1 cellular context compared by ENCODE assay signal in genomic region chr11:118792642-118793124, GRCh38.
TF ChIP-seq lines count a peak whose summit lies in the region.

No MANE protein-coding gene starts in this region.

TF ChIP-seq in GM12878, 131 proteins besides CTCF, POLR2A, EP300 and RAD21 (continued from another document and continues in another):
- TF ChIP-seq ZBTB33 (IDR thresholded peaks at IDR 0.05) (no peak), USF2 (IDR thresholded peaks at IDR 0.05; ENCODE audit: borderline replicate concordance, low read depth, low read length) (no peak), NFIC (IDR thresholded peaks at IDR 0.05; ENCODE audit: low read depth, low read length) (no peak), RBBP5 (conservative IDR thresholded peaks at IDR 0.05) (no peak), HCFC1 (IDR thresholded peaks at IDR 0.05; ENCODE audit: low read length) (no peak), ZNF24 (IDR thresholded peaks at IDR 0.05) (no peak), RB1 (IDR thresholded peaks at IDR 0.05; ENCODE audit: borderline replicate concordance) (no peak), ATF7 (IDR thresholded peaks at IDR 0.05; ENCODE audit: low read depth) (no peak), EED (IDR thresholded peaks at IDR 0.05; ENCODE audit: low read depth) (no peak), TCF3 (IDR thresholded peaks at IDR 0.05; ENCODE audit: borderline replicate concordance, insufficient read depth, low read depth, low read length) (no peak), CREB1 (IDR thresholded peaks at IDR 0.05; ENCODE audit: low read depth) (no peak), DPF2 (IDR thresholded peaks at IDR 0.05) (no peak), ZZZ3 (IDR thresholded peaks at IDR 0.05; ENCODE audit: control insufficient read depth, insufficient read length, low read depth) (no peak), IRF5 (IDR thresholded peaks at IDR 0.05; ENCODE audit: borderline replicate concordance) (no peak), MXI1 (IDR thresholded peaks at IDR 0.05; ENCODE audit: low read depth, low read length) (no peak), MYC (IDR thresholded peaks at IDR 0.05; ENCODE audit: insufficient read depth, insufficient read length, insufficient replicate concordance, low read length, severe bottlenecking) (no peak), NR2C1 (IDR thresholded peaks at IDR 0.05) (peak; percentile 86), BCL3 (IDR thresholded peaks at IDR 0.05; ENCODE audit: borderline replicate concordance, insufficient read depth, low read depth, low read length, poor library complexity, severe bottlenecking) (no peak), CHD2 (IDR thresholded peaks at IDR 0.05; ENCODE audit: borderline replicate concordance, low read depth, low read length) (peak; percentile 69; the same call in 1 of the 2 replicates), TCF12 (IDR thresholded peaks at IDR 0.05; ENCODE audit: low read depth, low read length) (no peak), BMI1 (IDR thresholded peaks at IDR 0.05; ENCODE audit: borderline replicate concordance) (no peak), TARDBP (IDR thresholded peaks at IDR 0.05; ENCODE audit: borderline replicate concordance) (no peak), ZSCAN29 (IDR thresholded peaks at IDR 0.05) (no peak), GATAD2B (conservative IDR thresholded peaks at IDR 0.05; ENCODE audit: low read depth) (no peak), RFX5 (IDR thresholded peaks at IDR 0.05; ENCODE audit: low read depth, low read length) (peak; percentile 81), SPI1 (IDR thresholded peaks at IDR 0.05; ENCODE audit: borderline replicate concordance, insufficient read depth, low read depth, low read length) (no peak; the same call in 1 of the 2 replicates), BHLHE40 (IDR thresholded peaks at IDR 0.05; ENCODE audit: borderline replicate concordance in 1 of 2, low read depth in 2 of 2, low read length in 1 of 2) (no peak), POU2F2 (IDR thresholded peaks at IDR 0.05; ENCODE audit: borderline replicate concordance, low read depth, low read length) (peak; percentile 53; the same call in 1 of the 3 replicates), ZBTB4 (CRISPR knock-in tag; IDR thresholded peaks at IDR 0.05) (no peak), ZNF384 (IDR thresholded peaks at IDR 0.05; ENCODE audit: borderline replicate concordance, low read depth, low read length) (no peak), CEBPB (IDR thresholded peaks at IDR 0.05; ENCODE audit: borderline replicate concordance in 1 of 2, low read depth in 2 of 2, low read length in 2 of 2) (no peak), BRCA1 (IDR thresholded peaks at IDR 0.05; ENCODE audit: low read depth, low read length) (no peak), GABPA (IDR thresholded peaks at IDR 0.05; ENCODE audit: low read depth) (no peak), SMAD5 (IDR thresholded peaks at IDR 0.05; ENCODE audit: low read depth) (peak; percentile 91; the same call in 1 of the 2 replicates), MTA3 (IDR thresholded peaks at IDR 0.05; ENCODE audit: borderline replicate concordance, low read length) (no peak; the same call in 1 of the 2 replicates), SMARCA5 (IDR thresholded peaks at IDR 0.05) (no peak), PKNOX1 (IDR thresholded peaks at IDR 0.05) (no peak), HDGF (IDR thresholded peaks at IDR 0.05) (no peak), ESRRA (IDR thresholded peaks at IDR 0.05; ENCODE audit: low read length) (no peak), IRF3 (IDR thresholded peaks at IDR 0.05) (no peak), RELB (IDR thresholded peaks at IDR 0.05; ENCODE audit: low read depth) (0 out of 2 replicates have a peak, but pooled peaks have one; percentile 21), EZH2 (IDR thresholded peaks at IDR 0.05; ENCODE audit: borderline replicate concordance, control insufficient read depth, low read depth, low read length) (no peak), PML (IDR thresholded peaks at IDR 0.05; ENCODE audit: low read length) (peak; percentile 80), HSF1 (IDR thresholded peaks at IDR 0.05; ENCODE audit: low read depth, low read length) (no peak), ETV6 (conservative IDR thresholded peaks at IDR 0.05 in 1 of 2, IDR thresholded peaks at IDR 0.05 in 1 of 2; ENCODE audit: borderline replicate concordance in 1 of 2, low read depth in 1 of 2) (no peak), BACH1 (IDR thresholded peaks at IDR 0.05; ENCODE audit: borderline replicate concordance) (no peak), BCLAF1 (IDR thresholded peaks at IDR 0.05) (no peak), STAT3 (IDR thresholded peaks at IDR 0.05; ENCODE audit: low read depth, low read length) (no peak), IRF4 (IDR thresholded peaks at IDR 0.05; ENCODE audit: low read depth, low read length) (no peak), IKZF1 (conservative IDR thresholded peaks at IDR 0.05) (peak; percentile 18; the same call in 1 of the 2 replicates), FOXM1 (IDR thresholded peaks at IDR 0.05; ENCODE audit: low read depth, low read length) (no peak)
